Comparison of ENCODE assay signal across 10 cellular contexts in the genomic region with DNA sequence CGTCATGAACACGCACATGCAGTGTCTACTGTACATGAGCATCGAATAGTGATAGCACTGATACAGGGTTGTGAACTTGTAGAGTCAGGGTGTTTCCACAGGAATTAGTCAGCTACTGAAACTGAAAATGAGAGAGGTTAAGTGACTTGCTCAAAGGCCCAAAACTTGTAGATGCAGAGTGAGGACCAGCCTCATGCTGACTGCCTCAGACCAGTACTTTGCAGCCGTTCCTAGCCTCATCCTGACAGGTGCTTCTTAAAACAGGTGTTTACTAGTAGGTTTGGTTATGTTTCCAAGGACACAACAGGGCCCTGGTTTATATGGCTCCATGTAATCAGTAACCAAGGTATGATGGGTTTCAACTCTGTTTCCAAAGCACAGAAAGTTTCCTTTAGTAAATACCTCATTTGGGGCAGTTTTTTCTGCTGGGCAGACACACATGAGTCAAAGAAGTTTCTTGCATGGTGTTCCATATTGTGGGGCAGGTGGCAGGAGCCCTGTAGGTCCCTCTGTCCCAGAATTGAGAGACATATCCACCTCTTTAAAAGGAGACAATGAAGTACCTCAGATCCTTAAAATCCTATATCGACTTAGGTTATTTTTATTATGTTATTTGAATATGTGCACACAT. TPM values are rescaled to one million over a fixed set of nuclear protein-coding genes. Genes with fewer than 3 reads are reported as not detected.
A peak's percentile ranks its signal among the peaks of the same experiment; 100 is the strongest.
DNase-seq lines count a peak whose midpoint lies in the region; ATAC-seq and TF ChIP-seq lines count a peak whose summit lies in the region.
"Had no signal": no experiment of that assay in that cellular context is flagged by ENCODE, and none has a peak within 500 bp of the region (broad histone marks: within the 10 kb centered on the region; RNA-seq: fewer than 3 reads in every experiment).

No MANE protein-coding gene starts in this region.

- H3K4me1 Mint-ChIP-seq in activated CD8-positive, alpha-beta T cell treated with anti-CD3 and anti-CD28 coated beads for 36 hours (ENCODE audit: low read depth): peaks cover 13% of the 10 kb centered on the region
- no peaks in the 10 kb centered on the region for H3K4me1 Mint-ChIP-seq in effector memory CD8-positive, alpha-beta T cell (ENCODE audit: low read depth in 2 of 2)

- no peak for TF ChIP-seq CTCF in activated CD8-positive, alpha-beta T cell treated with anti-CD3 and anti-CD28 coated beads for 36 hours (IDR thresholded peaks at IDR 0.05)

- peak; percentile 52 for DNase-seq in activated CD8-positive, alpha-beta T cell treated with anti-CD3 and anti-CD28 coated beads for 36 hours
- DNase-seq in effector memory CD8-positive, alpha-beta T cell: no peak
- DNase-seq in COLO829 (ENCODE audit: low spot score): no peak
- DNase-seq in NCI-H146 treated with DMSO at 0.1 percent for 48 hours (lab: John Stamatoyannopoulos, UW; ENCODE audit: unreplicated experiment): no peak
- DNase-seq in activated effector memory CD4-positive, alpha-beta T cell treated with Interleukin-2 at 50 U/mL for 16 hours: no peak
- DNase-seq: HFFc6, NCI-H187 treated with DMSO at 0.1 percent for 48 hours had no signal

- CTCF ChIA-PET in activated CD8-positive, alpha-beta T cell treated with anti-CD3 and anti-CD28 coated beads for 36 hours (lab: Charles Lee): no interaction called here

- intact Hi-C loops in activated CD8-positive, alpha-beta T cell treated with anti-CD3 and anti-CD28 coated beads for 36 hours (cut with micrococcal nuclease): no loop called here

- POLR2A ChIA-PET in activated CD8-positive, alpha-beta T cell treated with anti-CD3 and anti-CD28 coated beads for 36 hours (lab: Charles Lee): interaction anchor here (1.1 to 1.5 kb wide), 2 partner anchors 18 to 79 kb away, joined by 3 read pairs; no protein-coding TSS in a partner anchor

- no peaks in the 10 kb centered on the region for H3K9me3 Mint-ChIP-seq in activated CD8-positive, alpha-beta T cell treated with anti-CD3 and anti-CD28 coated beads for 36 hours
- no peaks in the 10 kb centered on the region for H3K9me3 Mint-ChIP-seq in effector memory CD8-positive, alpha-beta T cell
- H3K9me3 Mint-ChIP-seq: HFFc6 had no signal

- H3K27me3 Mint-ChIP-seq in activated CD8-positive, alpha-beta T cell treated with anti-CD3 and anti-CD28 coated beads for 36 hours: peaks cover 8% of the 10 kb centered on the region
- peaks cover 7 to 11% of the 10 kb centered on the region in 2 donors for H3K27me3 Mint-ChIP-seq in effector memory CD8-positive, alpha-beta T cell

- ATAC-seq in GM18517 (IDR thresholded peaks at IDR 0.05; ENCODE audit: unreplicated experiment): peak; percentile 99
- ATAC-seq in GM19452 (IDR thresholded peaks at IDR 0.05; ENCODE audit: unreplicated experiment): peak; percentile 91
- peak; percentile 96 for ATAC-seq in HG02981 (IDR thresholded peaks at IDR 0.05; ENCODE audit: unreplicated experiment)
- ATAC-seq in activated CD8-positive, alpha-beta T cell treated with anti-CD3 and anti-CD28 coated beads for 36 hours: peak; percentile 95
- no peak for ATAC-seq in effector memory CD8-positive, alpha-beta T cell (replicated peaks)

- H3K4me3 Mint-ChIP-seq in activated CD8-positive, alpha-beta T cell treated with anti-CD3 and anti-CD28 coated beads for 36 hours: no peak overlapping the region
- no peak overlapping the region for H3K4me3 Mint-ChIP-seq in effector memory CD8-positive, alpha-beta T cell
- H3K4me3 Mint-ChIP-seq: HFFc6 had no signal

- no peak overlapping the region for H3K27ac Mint-ChIP-seq in activated CD8-positive, alpha-beta T cell treated with anti-CD3 and anti-CD28 coated beads for 36 hours
- H3K27ac Mint-ChIP-seq in effector memory CD8-positive, alpha-beta T cell: no peak overlapping the region
- H3K27ac Mint-ChIP-seq: HFFc6 had no signal

- no peaks in the 10 kb centered on the region for H3K36me3 Mint-ChIP-seq in activated CD8-positive, alpha-beta T cell treated with anti-CD3 and anti-CD28 coated beads for 36 hours (ENCODE audit: low read depth)
- H3K36me3 Mint-ChIP-seq in effector memory CD8-positive, alpha-beta T cell (ENCODE audit: insufficient read depth): no peaks in the 10 kb centered on the region

RNA-seq across cellular contexts. Expression of a gene that starts 16.0 kb away (rescaled TPM):
- under 1 TPM; 0.11 to 0.45 TPM for total RNA-seq in activated CD8-positive, alpha-beta T cell treated with anti-CD3 and anti-CD28 coated beads for 36 hours
- total RNA-seq: HFFc6 had no signal
